ENCODE assay signal across 1 cellular context in genomic region chr12:27644446-27644845, GRCh38.
TF ChIP-seq lines count a peak whose summit lies in the region.

No MANE protein-coding gene starts in this region.

TF ChIP-seq in HEK293, 187 proteins besides CTCF, POLR2A, EP300 and RAD21 (continued from another document and continues in another):
- TF ChIP-seq, protein P1, sequence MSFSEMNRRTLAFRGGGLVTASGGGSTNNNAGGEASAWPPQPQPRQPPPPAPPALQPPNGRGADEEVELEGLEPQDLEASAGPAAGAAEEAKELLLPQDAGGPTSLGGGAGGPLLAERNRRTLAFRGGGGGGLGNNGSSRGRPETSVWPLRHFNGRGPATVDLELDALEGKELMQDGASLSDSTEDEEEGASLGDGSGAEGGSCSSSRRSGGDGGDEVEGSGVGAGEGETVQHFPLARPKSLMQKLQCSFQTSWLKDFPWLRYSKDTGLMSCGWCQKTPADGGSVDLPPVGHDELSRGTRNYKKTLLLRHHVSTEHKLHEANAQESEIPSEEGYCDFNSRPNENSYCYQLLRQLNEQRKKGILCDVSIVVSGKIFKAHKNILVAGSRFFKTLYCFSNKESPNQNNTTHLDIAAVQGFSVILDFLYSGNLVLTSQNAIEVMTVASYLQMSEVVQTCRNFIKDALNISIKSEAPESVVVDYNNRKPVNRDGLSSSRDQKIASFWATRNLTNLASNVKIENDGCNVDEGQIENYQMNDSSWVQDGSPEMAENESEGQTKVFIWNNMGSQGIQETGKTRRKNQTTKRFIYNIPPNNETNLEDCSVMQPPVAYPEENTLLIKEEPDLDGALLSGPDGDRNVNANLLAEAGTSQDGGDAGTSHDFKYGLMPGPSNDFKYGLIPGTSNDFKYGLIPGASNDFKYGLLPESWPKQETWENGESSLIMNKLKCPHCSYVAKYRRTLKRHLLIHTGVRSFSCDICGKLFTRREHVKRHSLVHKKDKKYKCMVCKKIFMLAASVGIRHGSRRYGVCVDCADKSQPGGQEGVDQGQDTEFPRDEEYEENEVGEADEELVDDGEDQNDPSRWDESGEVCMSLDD (tag by site-specific recombination; IDR thresholded peaks at IDR 0.05) = no peak
- no peak for TF ChIP-seq YY2 (tag by site-specific recombination; IDR thresholded peaks at IDR 0.05)
- peak; percentile 93 for TF ChIP-seq IKZF3 (tag by site-specific recombination; IDR thresholded peaks at IDR 0.05)
- no peak for TF ChIP-seq KLF1 (tag by site-specific recombination; IDR thresholded peaks at IDR 0.05)
- TF ChIP-seq REPIN1 (tag by site-specific recombination; IDR thresholded peaks at IDR 0.05; ENCODE audit: low read depth) = no peak
- no peak for TF ChIP-seq ZNF510 (tag by site-specific recombination; IDR thresholded peaks at IDR 0.05; ENCODE audit: insufficient replicate concordance)
- TF ChIP-seq KLF10 (tag by site-specific recombination; IDR thresholded peaks at IDR 0.05) = peak; percentile 47; the same call in 1 of the 2 replicates
- peak; percentile 60; the same call in 1 of the 2 replicates for TF ChIP-seq WT1 (tag by site-specific recombination; IDR thresholded peaks at IDR 0.05)
- no peak for TF ChIP-seq PATZ1 (tag by site-specific recombination; IDR thresholded peaks at IDR 0.05)
- TF ChIP-seq ZNF548 (tag by site-specific recombination; IDR thresholded peaks at IDR 0.05) = no peak
- no peak for TF ChIP-seq GLIS2 (tag by site-specific recombination; IDR thresholded peaks at IDR 0.05)
- TF ChIP-seq ZNF350 (tag by site-specific recombination; IDR thresholded peaks at IDR 0.05) = no peak
- TF ChIP-seq ZNF391 (tag by site-specific recombination; IDR thresholded peaks at IDR 0.05; ENCODE audit: borderline replicate concordance, low read depth) = peak; percentile 30; the same call in 1 of the 2 replicates
- TF ChIP-seq, protein P2, sequence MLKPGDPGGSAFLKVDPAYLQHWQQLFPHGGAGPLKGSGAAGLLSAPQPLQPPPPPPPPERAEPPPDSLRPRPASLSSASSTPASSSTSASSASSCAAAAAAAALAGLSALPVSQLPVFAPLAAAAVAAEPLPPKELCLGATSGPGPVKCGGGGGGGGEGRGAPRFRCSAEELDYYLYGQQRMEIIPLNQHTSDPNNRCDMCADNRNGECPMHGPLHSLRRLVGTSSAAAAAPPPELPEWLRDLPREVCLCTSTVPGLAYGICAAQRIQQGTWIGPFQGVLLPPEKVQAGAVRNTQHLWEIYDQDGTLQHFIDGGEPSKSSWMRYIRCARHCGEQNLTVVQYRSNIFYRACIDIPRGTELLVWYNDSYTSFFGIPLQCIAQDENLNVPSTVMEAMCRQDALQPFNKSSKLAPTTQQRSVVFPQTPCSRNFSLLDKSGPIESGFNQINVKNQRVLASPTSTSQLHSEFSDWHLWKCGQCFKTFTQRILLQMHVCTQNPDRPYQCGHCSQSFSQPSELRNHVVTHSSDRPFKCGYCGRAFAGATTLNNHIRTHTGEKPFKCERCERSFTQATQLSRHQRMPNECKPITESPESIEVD (tag by site-specific recombination; IDR thresholded peaks at IDR 0.05) = peak; percentile 90
- TF ChIP-seq ZNF132 (tag by site-specific recombination; IDR thresholded peaks at IDR 0.05; ENCODE audit: borderline replicate concordance) = no peak
- no peak for TF ChIP-seq ZNF48 (tag by site-specific recombination; IDR thresholded peaks at IDR 0.05)
- TF ChIP-seq HOXC10 (CRISPR knock-in tag; IDR thresholded peaks at IDR 0.05) = no peak
- TF ChIP-seq ZNF221 (tag by site-specific recombination; IDR thresholded peaks at IDR 0.05; ENCODE audit: borderline replicate concordance) = no peak
- TF ChIP-seq ZBTB44 (tag by site-specific recombination; IDR thresholded peaks at IDR 0.05) = peak; percentile 75
- no peak for TF ChIP-seq ZNF654 (tag by site-specific recombination; IDR thresholded peaks at IDR 0.05; ENCODE audit: low read depth)
- TF ChIP-seq ZNF292 (tag by site-specific recombination; IDR thresholded peaks at IDR 0.05; ENCODE audit: borderline replicate concordance, low read depth) = no peak
- TF ChIP-seq ZNF600 (tag by site-specific recombination; IDR thresholded peaks at IDR 0.05) = peak; percentile 71
- TF ChIP-seq ZNF670 (tag by site-specific recombination; IDR thresholded peaks at IDR 0.05; ENCODE audit: low read depth) = no peak
- TF ChIP-seq OVOL3 (tag by site-specific recombination; IDR thresholded peaks at IDR 0.05) = peak; percentile 77; the same call in 1 of the 2 replicates
- TF ChIP-seq AEBP2 (tag by site-specific recombination; IDR thresholded peaks at IDR 0.05; ENCODE audit: borderline replicate concordance) = no peak
- no peak for TF ChIP-seq ZNF155 (tag by site-specific recombination; IDR thresholded peaks at IDR 0.05)
- no peak for TF ChIP-seq KLF8 (tag by site-specific recombination; IDR thresholded peaks at IDR 0.05)
- TF ChIP-seq ZNF19 (tag by site-specific recombination; IDR thresholded peaks at IDR 0.05; ENCODE audit: low read depth) = no peak
- TF ChIP-seq ZNF449 (tag by site-specific recombination; IDR thresholded peaks at IDR 0.05) = no peak
- no peak for TF ChIP-seq ZNF324 (tag by site-specific recombination; IDR thresholded peaks at IDR 0.05)
- TF ChIP-seq ZSCAN30 (tag by site-specific recombination; IDR thresholded peaks at IDR 0.05) = 0 out of 2 replicates have a peak, but pooled peaks have one; percentile 17
- no peak for TF ChIP-seq ZNF677 (tag by site-specific recombination; IDR thresholded peaks at IDR 0.05)
- TF ChIP-seq, protein P3, sequence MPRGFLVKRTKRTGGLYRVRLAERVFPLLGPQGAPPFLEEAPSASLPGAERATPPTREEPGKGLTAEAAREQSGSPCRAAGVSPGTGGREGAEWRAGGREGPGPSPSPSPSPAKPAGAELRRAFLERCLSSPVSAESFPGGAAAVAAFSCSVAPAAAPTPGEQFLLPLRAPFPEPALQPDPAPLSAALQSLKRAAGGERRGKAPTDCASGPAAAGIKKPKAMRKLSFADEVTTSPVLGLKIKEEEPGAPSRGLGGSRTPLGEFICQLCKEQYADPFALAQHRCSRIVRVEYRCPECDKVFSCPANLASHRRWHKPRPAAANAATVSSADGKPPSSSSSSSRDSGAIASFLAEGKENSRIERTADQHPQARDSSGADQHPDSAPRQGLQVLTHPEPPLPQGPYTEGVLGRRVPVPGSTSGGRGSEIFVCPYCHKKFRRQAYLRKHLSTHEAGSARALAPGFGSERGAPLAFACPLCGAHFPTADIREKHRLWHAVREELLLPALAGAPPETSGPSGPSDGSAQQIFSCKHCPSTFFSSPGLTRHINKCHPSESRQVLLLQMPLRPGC (tag by site-specific recombination; IDR thresholded peaks at IDR 0.05) = peak; percentile 78
- no peak for TF ChIP-seq ZIC2 (tag by site-specific recombination; IDR thresholded peaks at IDR 0.05)
- no peak for TF ChIP-seq ZNF704 (tag by site-specific recombination; IDR thresholded peaks at IDR 0.05)
- TF ChIP-seq GLI2 (tag by site-specific recombination; IDR thresholded peaks at IDR 0.05; ENCODE audit: borderline replicate concordance, low read depth) = peak; percentile 59
- TF ChIP-seq MZF1 (tag by site-specific recombination; IDR thresholded peaks at IDR 0.05; ENCODE audit: borderline replicate concordance) = peak; percentile 38; the same call in 1 of the 2 replicates
- no peak for TF ChIP-seq ZNF404 (tag by site-specific recombination; IDR thresholded peaks at IDR 0.05)
- TF ChIP-seq ZNF239 (tag by site-specific recombination; IDR thresholded peaks at IDR 0.05) = no peak
- TF ChIP-seq, protein P4, sequence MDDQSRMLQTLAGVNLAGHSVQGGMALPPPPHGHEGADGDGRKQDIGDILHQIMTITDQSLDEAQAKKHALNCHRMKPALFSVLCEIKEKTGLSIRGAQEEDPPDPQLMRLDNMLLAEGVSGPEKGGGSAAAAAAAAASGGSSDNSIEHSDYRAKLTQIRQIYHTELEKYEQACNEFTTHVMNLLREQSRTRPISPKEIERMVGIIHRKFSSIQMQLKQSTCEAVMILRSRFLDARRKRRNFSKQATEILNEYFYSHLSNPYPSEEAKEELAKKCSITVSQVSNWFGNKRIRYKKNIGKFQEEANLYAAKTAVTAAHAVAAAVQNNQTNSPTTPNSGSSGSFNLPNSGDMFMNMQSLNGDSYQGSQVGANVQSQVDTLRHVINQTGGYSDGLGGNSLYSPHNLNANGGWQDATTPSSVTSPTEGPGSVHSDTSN (CRISPR knock-in tag; IDR thresholded peaks at IDR 0.05) = no peak
- TF ChIP-seq PRDM4 (tag by site-specific recombination; IDR thresholded peaks at IDR 0.05) = 0 out of 2 replicates have a peak, but pooled peaks have one; percentile 24
- no peak for TF ChIP-seq ZNF792 (tag by site-specific recombination; IDR thresholded peaks at IDR 0.05)
- TF ChIP-seq ZNF423 (tag by site-specific recombination; IDR thresholded peaks at IDR 0.05) = no peak
- TF ChIP-seq ZNF626 (tag by site-specific recombination; IDR thresholded peaks at IDR 0.05) = no peak
